ENCODE assay signal across 21 cellular contexts in genomic region chr14:32038876-32039275, GRCh38. TPM values are rescaled to one million over a fixed set of nuclear protein-coding genes. Genes with fewer than 3 reads are reported as not detected.
DNase-seq lines count a peak whose midpoint lies in the region; ATAC-seq, FAIRE-seq and TF ChIP-seq lines count a peak whose summit lies in the region.
"Had no signal": no experiment of that assay in that cellular context is flagged by ENCODE, and none has a peak within 500 bp of the region (broad histone marks: within the 10 kb centered on the region; RNA-seq: fewer than 3 reads in every experiment).

No MANE protein-coding gene starts in this region.

- H3K9ac ChIP-seq in mammary epithelial cell (ENCODE audit: insufficient read depth, low read length) (no peak overlapping the region), astrocyte (ENCODE audit: low read length) (no peak overlapping the region)

- H3K27me3 ChIP-seq in mammary epithelial cell (ENCODE audit: insufficient read depth, low read length), result no peaks in the 10 kb centered on the region
- H3K27me3 ChIP-seq in astrocyte (ENCODE audit: insufficient read depth, low read length), result no peaks in the 10 kb centered on the region
- H3K27me3 ChIP-seq in suprapubic skin, result no peaks in the 10 kb centered on the region
- H3K27me3 ChIP-seq: stomach, uterus had no signal

- H3K4me3 ChIP-seq in mammary epithelial cell (replicated peaks in 1 of 3; ENCODE audit: insufficient read depth in 1 of 3, low read depth in 2 of 3, low read length in 3 of 3), result no peak overlapping the region
- H3K4me3 ChIP-seq in astrocyte (ENCODE audit: insufficient read depth, low read depth, low read length), result no peak overlapping the region
- no peak overlapping the region for H3K4me3 ChIP-seq in suprapubic skin
- H3K4me3 ChIP-seq: GM12878, stomach, uterus had no signal

- BruUV-seq in MCF 10A (replicated peaks; lab: Mats Ljungman, UMichigan) (no TSS peak), mammary epithelial cell (replicated peaks; lab: Mats Ljungman, UMichigan) (no TSS peak)

- no peaks in the 10 kb centered on the region for H3K4me1 ChIP-seq in mammary epithelial cell (ENCODE audit: insufficient read depth, low read length)
- no peaks in the 10 kb centered on the region for H3K4me1 ChIP-seq in astrocyte (ENCODE audit: insufficient read depth, low read length)
- no peaks in the 10 kb centered on the region for H3K4me1 ChIP-seq in suprapubic skin
- H3K4me1 ChIP-seq: stomach, uterus had no signal

- dilution Hi-C loops in mammary epithelial cell (cut with HindIII; ENCODE audit: low sequenced_read_pairs), result no loop called here

- H3K4me3 Mint-ChIP-seq in MCF 10A (ENCODE audit: unreplicated experiment), result no peak overlapping the region
- no peak overlapping the region for H3K4me3 Mint-ChIP-seq in astrocyte (ENCODE audit: unreplicated experiment)
- H3K4me3 Mint-ChIP-seq: activated CD8-positive, alpha-beta T cell treated with anti-CD3 and anti-CD28 coated beads for 36 hours; activated naive CD8-positive, alpha-beta T cell treated with anti-CD3 and anti-CD28 coated beads, Interleukin-2, amount 10 ng/mL, durations not matched to agents 7 days and 5 days; CD4-positive, alpha-beta T cell had no signal

- H4K20me1 ChIP-seq in mammary epithelial cell (ENCODE audit: insufficient read depth, low read length) (no peaks in the 10 kb centered on the region), astrocyte (ENCODE audit: insufficient read depth, low read length) (no peaks in the 10 kb centered on the region)

- no peaks in the 10 kb centered on the region for H3K4me1 Mint-ChIP-seq in MCF 10A (ENCODE audit: insufficient read depth, unreplicated experiment)
- peaks cover 16% of the 10 kb centered on the region for H3K4me1 Mint-ChIP-seq in astrocyte (ENCODE audit: low read depth, unreplicated experiment)
- H3K4me1 Mint-ChIP-seq: activated naive CD8-positive, alpha-beta T cell treated with anti-CD3 and anti-CD28 coated beads, Interleukin-2, amount 10 ng/mL, durations not matched to agents 7 days and 5 days had no signal

- H3K27ac Mint-ChIP-seq in MCF 10A (ENCODE audit: low read depth, unreplicated experiment), result no peak overlapping the region
- no peak overlapping the region for H3K27ac Mint-ChIP-seq in astrocyte (ENCODE audit: unreplicated experiment)
- H3K27ac Mint-ChIP-seq: activated CD8-positive, alpha-beta T cell treated with anti-CD3 and anti-CD28 coated beads for 36 hours; activated naive CD8-positive, alpha-beta T cell treated with anti-CD3 and anti-CD28 coated beads, Interleukin-2, amount 10 ng/mL, durations not matched to agents 7 days and 5 days; CD4-positive, alpha-beta T cell had no signal

- no peaks in the 10 kb centered on the region for H3K36me3 Mint-ChIP-seq in MCF 10A (ENCODE audit: insufficient read depth, unreplicated experiment)
- H3K36me3 Mint-ChIP-seq in astrocyte (ENCODE audit: low read depth, unreplicated experiment), result no peaks in the 10 kb centered on the region
- H3K36me3 Mint-ChIP-seq: activated naive CD8-positive, alpha-beta T cell treated with anti-CD3 and anti-CD28 coated beads, Interleukin-2, amount 10 ng/mL, durations not matched to agents 7 days and 5 days had no signal

- CTCF ChIA-PET in MCF 10A (lab: Yijun Ruan, JAX) (interaction anchor here (0.6 kb wide), 1 partner anchor 151 kb away, joined by 3 read pairs; no protein-coding TSS in a partner anchor), mammary epithelial cell (lab: Charles Lee; ENCODE audit: low non-redundant PET) (no interaction called here)

- POLR2A ChIA-PET in MCF 10A (lab: Yijun Ruan, JAX), result interaction anchor here (1.8 kb wide), 1 partner anchor 15 kb away, joined by 7 read pairs; no protein-coding TSS in a partner anchor

- H3K9me3 ChIP-seq in mammary epithelial cell (replicated peaks; ENCODE audit: insufficient read depth, low read length), result no peaks in the 10 kb centered on the region
- H3K9me3 ChIP-seq in astrocyte (ENCODE audit: insufficient read depth, low read depth, low read length), result no peaks in the 10 kb centered on the region
- no peaks in the 10 kb centered on the region for H3K9me3 ChIP-seq in suprapubic skin
- H3K9me3 ChIP-seq: stomach, uterus had no signal

- TF ChIP-seq EP300 in suprapubic skin (IDR thresholded peaks at IDR 0.05), result no peak

- H3K27ac ChIP-seq in mammary epithelial cell (ENCODE audit: insufficient read depth, low read depth, low read length) (no peak overlapping the region), astrocyte (ENCODE audit: low read depth, low read length) (no peak overlapping the region), suprapubic skin (no peak overlapping the region)
- H3K27ac ChIP-seq: stomach, uterus had no signal

- H3K79me2 ChIP-seq in mammary epithelial cell (ENCODE audit: insufficient read depth, low read length), result no peaks in the 10 kb centered on the region
- H3K79me2 ChIP-seq in astrocyte (ENCODE audit: insufficient read depth, low read length), result no peaks in the 10 kb centered on the region

- TF ChIP-seq POLR2A in suprapubic skin (IDR thresholded peaks at IDR 0.05), result no peak

- ATAC-seq in GM21515 (IDR thresholded peaks at IDR 0.05; ENCODE audit: unreplicated experiment) (no peak), GM21423 (IDR thresholded peaks at IDR 0.05; ENCODE audit: unreplicated experiment) (no peak), GM18861 (IDR thresholded peaks at IDR 0.05; ENCODE audit: unreplicated experiment) (no peak)
- ATAC-seq: activated CD8-positive, alpha-beta T cell treated with anti-CD3 and anti-CD28 coated beads for 36 hours; GM12878 had no signal

- H3K36me3 ChIP-seq in mammary epithelial cell (ENCODE audit: insufficient read depth, low read length) (no peaks in the 10 kb centered on the region), astrocyte (ENCODE audit: insufficient read depth, low read length) (no peaks in the 10 kb centered on the region), suprapubic skin (no peaks in the 10 kb centered on the region)
- H3K36me3 ChIP-seq: stomach had no signal

- H3K9me3 Mint-ChIP-seq in MCF 10A (ENCODE audit: unreplicated experiment), result no peaks in the 10 kb centered on the region
- H3K9me3 Mint-ChIP-seq in astrocyte (ENCODE audit: unreplicated experiment), result no peaks in the 10 kb centered on the region
- H3K9me3 Mint-ChIP-seq: activated CD8-positive, alpha-beta T cell treated with anti-CD3 and anti-CD28 coated beads for 36 hours; activated naive CD8-positive, alpha-beta T cell treated with anti-CD3 and anti-CD28 coated beads, Interleukin-2, amount 10 ng/mL, durations not matched to agents 7 days and 5 days; CD4-positive, alpha-beta T cell had no signal

- no peak for TF ChIP-seq CTCF in MCF 10A (IDR thresholded peaks at IDR 0.05; ENCODE audit: unreplicated experiment)
- no peak for TF ChIP-seq CTCF in mammary epithelial cell (conservative IDR thresholded peaks at IDR 0.05 in 1 of 2, IDR thresholded peaks at IDR 0.05 in 1 of 2; ENCODE audit: extremely low read depth in 1 of 2, insufficient read depth in 1 of 2, low read depth in 1 of 2, low read length in 2 of 2)
- TF ChIP-seq CTCF in astrocyte (IDR thresholded peaks at IDR 0.05; ENCODE audit: insufficient read depth, low read depth, low read length), result no peak
- no peak for TF ChIP-seq CTCF in suprapubic skin (IDR thresholded peaks at IDR 0.05)

- H3K4me2 ChIP-seq in mammary epithelial cell (ENCODE audit: insufficient read depth, low read depth, low read length) (no peak overlapping the region), astrocyte (ENCODE audit: low read length) (no peak overlapping the region)

- H2AFZ ChIP-seq in mammary epithelial cell (ENCODE audit: low read depth, low read length), result no peak overlapping the region
- H2AFZ ChIP-seq in astrocyte (ENCODE audit: low read depth, low read length), result no peak overlapping the region

- intact Hi-C loops in MCF 10A (cut with micrococcal nuclease), result no loop called here
- intact Hi-C loops in mammary epithelial cell (cut with micrococcal nuclease), result no loop called here

- DNase-seq in MCF 10A (ENCODE audit: unreplicated experiment) (peak; percentile 17), mammary epithelial cell (no peak), NCI-H2171 (lab: John Stamatoyannopoulos, UW) (peak; percentile 25), astrocyte (ENCODE audit: low read depth) (peak; percentile 11), suprapubic skin (ENCODE audit: low spot score in 2 of 2) (no peak)
- DNase-seq: ACHN; activated CD8-positive, alpha-beta T cell treated with anti-CD3 and anti-CD28 coated beads for 36 hours; activated naive CD8-positive, alpha-beta T cell treated with anti-CD3 and anti-CD28 coated beads, Interleukin-2, amount 10 ng/mL, durations not matched to agents 7 days and 5 days; CD4-positive, alpha-beta T cell; effector CD4-positive, alpha-beta T cell; hippocampal formation; midbrain; NCI-H510A treated with DMSO at 0.1 percent for 48 hours; stimulated activated CD4-positive, alpha-beta T cell treated with anti-CD3 and anti-CD28 coated beads, Interleukin-15, amount 100 ng/mL, for 24 hours; stomach; uterus had no signal

- no peaks in the 10 kb centered on the region for H3K27me3 Mint-ChIP-seq in MCF 10A (ENCODE audit: insufficient read depth, unreplicated experiment)
- no peaks in the 10 kb centered on the region for H3K27me3 Mint-ChIP-seq in astrocyte (ENCODE audit: low read depth, unreplicated experiment)

- in situ Hi-C loops in mammary epithelial cell (cut with MboI; ENCODE audit: low sequenced_read_pairs in 2 of 2), result no loop called here

- FAIRE-seq in astrocyte (lab: Jason Lieb, UNC), result no peak
- FAIRE-seq: GM12878, H54 had no signal

- WGBS in mammary epithelial cell (ENCODE audit: low coverage, missing lambda C conversion rate), result no CpG with 5 or more reads among the region's 1 CpG
- 31% methylated on average over 1 of the region's 1 CpG for WGBS in suprapubic skin

RNA-seq across cellular contexts. Expression of gene ARHGAP5, which starts 38.2 kb away (rescaled TPM):
- total RNA-seq in MCF 10A (2022) (100 TPM in 2 replicates), mammary epithelial cell (100 to 1,000 TPM; 107 to 221 TPM), astrocyte (127 and 140 TPM in 2 replicates), suprapubic skin (100 to 1,000 TPM in 3 of 4 donors, 10 to 100 TPM in 1; 92.5 to 125 (median 109) TPM)
- 19.8 TPM for polyA plus RNA-seq in mammary epithelial cell
- 51.0 TPM for polyA minus RNA-seq in mammary epithelial cell

Comparison
In these comparisons a context has a peak if more than half of its experiments do, and no peak if none do; other contexts are left out.
1. DNase-seq: peak in MCF 10A (single experiment), NCI-H2171 (single experiment) and astrocyte (single experiment); none in mammary epithelial cell (single experiment) and suprapubic skin (0 of 2).